Comparison of ENCODE assay signal across 8 cellular contexts in the genomic region with DNA sequence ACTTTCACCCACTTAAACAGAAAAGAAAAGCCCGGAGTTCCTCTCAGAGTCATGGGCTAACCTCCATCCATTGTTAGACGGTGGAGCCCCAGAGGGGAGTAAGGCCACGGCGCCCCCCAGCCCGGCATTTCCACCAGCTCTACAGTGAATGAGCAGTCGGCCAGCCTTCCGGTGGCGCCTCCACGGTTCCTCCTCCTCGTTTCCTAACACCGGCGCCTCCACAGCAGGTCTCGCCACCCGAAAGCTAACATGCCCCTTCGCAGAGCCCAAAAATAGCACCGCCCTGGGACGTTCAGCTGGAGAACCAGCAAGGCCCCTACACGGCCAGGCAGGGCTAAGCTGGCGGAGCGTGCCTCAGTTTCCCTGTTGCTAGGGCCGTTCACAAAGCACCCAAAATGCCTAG. TPM values are rescaled to one million over a fixed set of nuclear protein-coding genes. Genes with fewer than 3 reads are reported as not detected.
A peak's percentile ranks its signal among the peaks of the same experiment; 100 is the strongest.
DNase-seq lines count a peak whose midpoint lies in the region; ATAC-seq and TF ChIP-seq lines count a peak whose summit lies in the region.

No MANE protein-coding gene starts in this region.

- ATAC-seq in HG02981 (IDR thresholded peaks at IDR 0.05; ENCODE audit: unreplicated experiment), result no peak

- peaks cover 24% of the 10 kb centered on the region for H3F3A ChIP-seq in DOHH2 (ENCODE audit: control insufficient read depth, insufficient read depth)

- CTCF ChIA-PET in activated CD4-positive, alpha-beta memory T cell treated with anti-CD3 and anti-CD28 coated beads for 36 hours (lab: Charles Lee), result interaction anchor here (0.8 to 1.9 kb wide), 2 partner anchors 90 to 94 kb away, joined by 6 read pairs; no protein-coding TSS in a partner anchor

- H3K4me1 Mint-ChIP-seq in activated CD4-positive, alpha-beta memory T cell treated with anti-CD3 and anti-CD28 coated beads for 36 hours (ENCODE audit: low read depth), result peaks cover 43% of the 10 kb centered on the region

- no peaks in the 10 kb centered on the region for H4K20me1 ChIP-seq in DOHH2 (ENCODE audit: control insufficient read depth, insufficient read depth, low read depth, low read length)

- H3K4me3 ChIP-seq in DOHH2 (ENCODE audit: low read length), result peak overlapping the region; percentile 97

- POLR2A ChIA-PET in activated CD4-positive, alpha-beta memory T cell treated with anti-CD3 and anti-CD28 coated beads for 36 hours (lab: Charles Lee), result interaction anchor here (0.8 kb wide), 1 partner anchor 9 kb away, joined by 4 read pairs; no protein-coding TSS in a partner anchor

- peak; percentile 39 to 49 for DNase-seq in Kasumi-1 (lab: John Stamatoyannopoulos, UW)
- peak; percentile 56 for DNase-seq in activated CD4-positive, alpha-beta memory T cell treated with anti-CD3 and anti-CD28 coated beads for 36 hours
- peak; percentile 68 for DNase-seq in ecto neural progenitor cell (ENCODE audit: low spot score)
- peak; percentile 28 for DNase-seq in medulla oblongata (ENCODE audit: extremely low spot score)
- peak; percentile 24 for DNase-seq in stimulated activated CD8-positive, alpha-beta memory T cell treated with anti-CD3 and anti-CD28 coated beads, Interleukin-4, amount 100 ng/mL, for 24 hours (ENCODE audit: low read depth)
- no peak for DNase-seq in NCI-H1930 (lab: John Stamatoyannopoulos, UW)

- H3K9me3 Mint-ChIP-seq in activated CD4-positive, alpha-beta memory T cell treated with anti-CD3 and anti-CD28 coated beads for 36 hours, result no peaks in the 10 kb centered on the region

- no peaks in the 10 kb centered on the region for H3K9me2 ChIP-seq in DOHH2 (replicated peaks; ENCODE audit: control insufficient read depth, low read length)

- H3K27ac Mint-ChIP-seq in activated CD4-positive, alpha-beta memory T cell treated with anti-CD3 and anti-CD28 coated beads for 36 hours, result peak overlapping the region; percentile 93

- TF ChIP-seq CTCF in DOHH2 (IDR thresholded peaks at IDR 0.05; ENCODE audit: low read depth, low read length, poor library complexity, severe bottlenecking), result no peak

- H3K36me3 Mint-ChIP-seq in activated CD4-positive, alpha-beta memory T cell treated with anti-CD3 and anti-CD28 coated beads for 36 hours, result peaks cover 4% of the 10 kb centered on the region

- no peaks in the 10 kb centered on the region for H3K27me3 ChIP-seq in DOHH2 (ENCODE audit: control insufficient read depth, low read length)

- H3K4me3 Mint-ChIP-seq in activated CD4-positive, alpha-beta memory T cell treated with anti-CD3 and anti-CD28 coated beads for 36 hours, result peak overlapping the region; percentile 89

- H3K9me3 ChIP-seq in DOHH2 (ENCODE audit: control insufficient read depth, insufficient read depth, low read length), result no peaks in the 10 kb centered on the region

- H3K36me3 ChIP-seq in DOHH2 (ENCODE audit: control insufficient read depth, low read length), result peaks cover 52% of the 10 kb centered on the region

- H3K27me3 Mint-ChIP-seq in activated CD4-positive, alpha-beta memory T cell treated with anti-CD3 and anti-CD28 coated beads for 36 hours, result peaks cover 18% of the 10 kb centered on the region

- H3K79me2 ChIP-seq in DOHH2 (ENCODE audit: control insufficient read depth, low read length), result peaks cover 59% of the 10 kb centered on the region

- H3K4me1 ChIP-seq in DOHH2 (ENCODE audit: control insufficient read depth, low read length), result peaks cover 71% of the 10 kb centered on the region

- H3K4me2 ChIP-seq in DOHH2 (ENCODE audit: low read length), result peak overlapping the region; percentile 96

- H3K27ac ChIP-seq in DOHH2 (ENCODE audit: low read depth, low read length), result peak overlapping the region; percentile 80

- intact Hi-C loops in activated CD4-positive, alpha-beta memory T cell treated with anti-CD3 and anti-CD28 coated beads for 36 hours (cut with micrococcal nuclease), result loop anchor here (1.0 to 10.0 kb wide), 8 partner anchors 39 to 452 kb away; partner anchors contain the start of genes COX11, PCTP, SMIM36 and STXBP4

RNA-seq across cellular contexts. Expression of gene MMD, which starts 0.9 kb away (rescaled TPM):
- total RNA-seq in activated CD4-positive, alpha-beta memory T cell treated with anti-CD3 and anti-CD28 coated beads for 36 hours, result 10 to 100 TPM; 22.1 to 24.2 TPM

Comparison
In these comparisons a context has a peak if more than half of its experiments do, and no peak if none do; other contexts are left out.
1. DNase-seq: peak in Kasumi-1 (2 of 2), activated CD4-positive, alpha-beta memory T cell treated with anti-CD3 and anti-CD28 coated beads for 36 hours (single experiment), ecto neural progenitor cell (single experiment), medulla oblongata (single experiment) and stimulated activated CD8-positive, alpha-beta memory T cell treated with anti-CD3 and anti-CD28 coated beads, Interleukin-4, amount 100 ng/mL, for 24 hours (single experiment); none in NCI-H1930 (0 of 2).